ENCODE assay signal across 8 cellular contexts in genomic region chr22:46086577-46087335, GRCh38.
A peak's percentile ranks its signal among the peaks of the same experiment; 100 is the strongest.
DNase-seq lines count a peak whose midpoint lies in the region; ATAC-seq and TF ChIP-seq lines count a peak whose summit lies in the region.

No MANE protein-coding gene starts in this region.

- peaks cover 9% of the 10 kb centered on the region for H4K20me1 ChIP-seq in PC-3 (ENCODE audit: low read length)

- no peak for TF ChIP-seq EP300 in upper lobe of left lung (IDR thresholded peaks at IDR 0.05)

- H3K4me3 ChIP-seq in PC-3 (ENCODE audit: low read length) (peak overlapping the region; percentile 94), epithelial cell of proximal tubule (ENCODE audit: low read depth, low read length) (peak overlapping the region; percentile 36), mucosa of rectum (ENCODE audit: low read length in 2 of 2) (no peak overlapping the region), upper lobe of left lung (peak overlapping the region in 2 of 4 donors; percentile 9 to 42), WERI-Rb-1 (ENCODE audit: low read depth, low read length) (no peak overlapping the region)

- ATAC-seq in PC-3: no peak
- ATAC-seq in upper lobe of left lung (ENCODE audit: low FRiP score in 2 of 2): peak in 1 of 2 donors; percentile 9

- BruUV-seq in PC-3 (replicated peaks; lab: Mats Ljungman, UMichigan): no TSS peak

- no peak for DNase-seq in PC-3
- DNase-seq in epithelial cell of proximal tubule (ENCODE audit: low read depth): no peak
- DNase-seq in upper lobe of left lung: peak in 1 of 2 donors; percentile 61
- no peak for DNase-seq in NCI-H1930 (lab: John Stamatoyannopoulos, UW)
- DNase-seq in AML-193 (lab: John Stamatoyannopoulos, UW): no peak
- no peak for DNase-seq in WERI-Rb-1
- no peak for DNase-seq in SIG-M5 treated with dmso at 0.1 percent for 504 hours (lab: John Stamatoyannopoulos, UW; ENCODE audit: unreplicated experiment)

- TF ChIP-seq CTCF in PC-3 (conservative IDR thresholded peaks at IDR 0.05; ENCODE audit: low read depth, low read length) (no peak), epithelial cell of proximal tubule (conservative IDR thresholded peaks at IDR 0.05; ENCODE audit: low read depth, low read length) (no peak), upper lobe of left lung (IDR thresholded peaks at IDR 0.05) (no peak), WERI-Rb-1 (IDR thresholded peaks at IDR 0.05; ENCODE audit: low read depth, low read length) (no peak)

- H3K79me2 ChIP-seq in PC-3 (ENCODE audit: low read length): peaks cover 100% of the 10 kb centered on the region

- POLR2A ChIA-PET in PC-3 (lab: Charles Lee; ENCODE audit: unreplicated experiment): no interaction called here

- no peaks in the 10 kb centered on the region for H3K9me3 ChIP-seq in PC-3 (ENCODE audit: low read length)
- H3K9me3 ChIP-seq in mucosa of rectum (ENCODE audit: control insufficient read depth in 2 of 2, low read length in 2 of 2): no peaks in the 10 kb centered on the region
- H3K9me3 ChIP-seq in upper lobe of left lung: no peaks in the 10 kb centered on the region
- no peaks in the 10 kb centered on the region for H3K9me3 ChIP-seq in WERI-Rb-1 (ENCODE audit: severe bottlenecking)

- H3K9ac ChIP-seq in PC-3 (ENCODE audit: low read length) (peak overlapping the region; percentile 99), mucosa of rectum (ENCODE audit: low read depth in 1 of 2, low read length in 2 of 2) (peak overlapping the region; percentile 0 to 32)

- H3K27ac ChIP-seq in PC-3 (ENCODE audit: low read length) (peak overlapping the region; percentile 99), mucosa of rectum (ENCODE audit: low read depth in 2 of 2, low read length in 2 of 2) (peak overlapping the region; percentile 51 to 91), upper lobe of left lung (peak overlapping the region; percentile 87 to 99 (median 96)), WERI-Rb-1 (no peak overlapping the region)

- H3K9me2 ChIP-seq in PC-3 (replicated peaks; ENCODE audit: low read length): no peaks in the 10 kb centered on the region

- H3K4me1 ChIP-seq in PC-3 (ENCODE audit: insufficient read depth, low read length) (peaks cover 71% of the 10 kb centered on the region), mucosa of rectum (ENCODE audit: control insufficient read depth in 2 of 2, insufficient read depth in 2 of 2, low read length in 2 of 2) (peaks cover 70 to 72% of the 10 kb centered on the region in 2 donors), upper lobe of left lung (peaks cover 81 to 88% (median 86%) of the 10 kb centered on the region in 4 donors)

- intact Hi-C loops in PC-3 (cut with micrococcal nuclease): loop anchor here (5.0 kb wide), 1 partner anchor 44 kb away; no protein-coding TSS in a partner anchor

- H2AFZ ChIP-seq in PC-3 (ENCODE audit: low read length): no peak overlapping the region

- H3K36me3 ChIP-seq in PC-3 (ENCODE audit: low read depth, low read length) (peaks cover 37% of the 10 kb centered on the region), mucosa of rectum (ENCODE audit: control insufficient read depth in 2 of 2, insufficient read depth in 2 of 2, low read length in 2 of 2) (peaks cover 12 to 26% of the 10 kb centered on the region in 2 donors), upper lobe of left lung (peaks cover 0 to 47% (median 23%) of the 10 kb centered on the region in 4 donors), WERI-Rb-1 (no peaks in the 10 kb centered on the region)

- CTCF ChIA-PET in PC-3 (lab: Charles Lee): no interaction called here

- TF ChIP-seq POLR2A in upper lobe of left lung (IDR thresholded peaks at IDR 0.05): no peak

- H3F3A ChIP-seq in PC-3 (ENCODE audit: low read length, unreplicated experiment): peaks cover 10% of the 10 kb centered on the region

- 51 to 65% methylated on average over 7 to 18 of the region's 18 CpGs for WGBS in upper lobe of left lung, 2 donors

- H3K27me3 ChIP-seq in PC-3 (ENCODE audit: low read length) (no peaks in the 10 kb centered on the region), mucosa of rectum (ENCODE audit: control insufficient read depth in 2 of 2, insufficient read depth in 2 of 2, low read length in 2 of 2) (no peaks in the 10 kb centered on the region), upper lobe of left lung (no peaks in the 10 kb centered on the region), WERI-Rb-1 (ENCODE audit: insufficient read depth, low read depth, severe bottlenecking) (no peaks in the 10 kb centered on the region)

- peak overlapping the region; percentile 100 for H3K4me2 ChIP-seq in PC-3 (ENCODE audit: low read length)

Comparison
In these comparisons a context has a peak if more than half of its experiments do, and no peak if none do; other contexts are left out.
1. H3K4me3 ChIP-seq: peak in PC-3 (single experiment) and epithelial cell of proximal tubule (single experiment); none in mucosa of rectum (0 of 2) and WERI-Rb-1 (single experiment).